Comparison of ENCODE assay signal across 10 cellular contexts in genomic region chr5:96651948-96652753, GRCh38. TPM values are rescaled to one million over a fixed set of nuclear protein-coding genes. Genes with fewer than 3 reads are reported as not detected.
DNase-seq lines count a peak whose midpoint lies in the region; ATAC-seq and TF ChIP-seq lines count a peak whose summit lies in the region.
"Had no signal": no experiment of that assay in that cellular context is flagged by ENCODE, and none has a peak within 500 bp of the region (broad histone marks: within the 10 kb centered on the region; RNA-seq: fewer than 3 reads in every experiment).

No MANE protein-coding gene starts in this region.

- TF ChIP-seq CTCF in AG09319 (IDR thresholded peaks at IDR 0.05; ENCODE audit: low read depth, low read length) (peak; percentile 15; the same call in 1 of the 2 replicates), GM13977 (IDR thresholded peaks at IDR 0.05; ENCODE audit: extremely low read depth, insufficient read depth, missing control alignments) (peak; percentile 16), foreskin fibroblast (IDR thresholded peaks at IDR 0.05; ENCODE audit: low read depth, low read length) (peak; percentile 32), ascending aorta (IDR thresholded peaks at IDR 0.05) (peak in 1 of 3 experiments; percentile 6), body of pancreas (IDR thresholded peaks at IDR 0.05) (peak in 1 of 7 experiments; percentile 20)

- no peaks in the 10 kb centered on the region for H3K4me1 ChIP-seq in ascending aorta
- no peaks in the 10 kb centered on the region for H3K4me1 ChIP-seq in body of pancreas

- no peak overlapping the region for H3K4me3 ChIP-seq in foreskin fibroblast (ENCODE audit: low read depth in 1 of 2, low read length in 2 of 2)
- no peak overlapping the region for H3K4me3 ChIP-seq in ascending aorta
- H3K4me3 ChIP-seq in body of pancreas, result no peak overlapping the region

- H3K27me3 ChIP-seq in ascending aorta (no peaks in the 10 kb centered on the region), body of pancreas (no peaks in the 10 kb centered on the region)

- no peak for TF ChIP-seq POLR2A in body of pancreas (IDR thresholded peaks at IDR 0.05)

- WGBS in body of pancreas, 2 donors, result 62 to 86% methylated on average over 4 of the region's 4 CpGs

- H3K27ac ChIP-seq in ascending aorta, result no peak overlapping the region
- H3K27ac ChIP-seq in body of pancreas, result no peak overlapping the region

- DNase-seq in AG09319 (ENCODE audit: extremely low read depth, low read depth) (no peak), GM13977 (ENCODE audit: low spot score) (no peak), RPMI8226 (peak; percentile 39), foreskin fibroblast (no peak), activated gamma-delta T cell (lab: John Stamatoyannopoulos, UW) (no peak), ascending aorta (ENCODE audit: low spot score in 2 of 2) (no peak), body of pancreas (no peak)
- DNase-seq: amniotic stem cell, midbrain had no signal

- ATAC-seq in GM21576 (IDR thresholded peaks at IDR 0.05; ENCODE audit: unreplicated experiment) (no peak), body of pancreas (no peak)

- H3K36me3 ChIP-seq in ascending aorta (no peaks in the 10 kb centered on the region), body of pancreas (replicated peaks in 1 of 2; ENCODE audit: insufficient read depth in 1 of 2, low read depth in 2 of 2) (no peaks in the 10 kb centered on the region)

- H3K9me3 ChIP-seq in ascending aorta, result no peaks in the 10 kb centered on the region
- H3K9me3 ChIP-seq in body of pancreas, result no peaks in the 10 kb centered on the region

- intact Hi-C loops in ascending aorta (cut with DNase I) (no loop called here), body of pancreas (cut with DNase I) (no loop called here)

- in situ Hi-C loops in GM13977 (cut with MboI; ENCODE audit: low pct_unique_long_range_greater_than_20kb, low sequenced_read_pairs, unreplicated experiment), result no loop called here

RNA-seq across cellular contexts. Expression of gene CAST, which starts 10.0 kb away (rescaled TPM):
- total RNA-seq in ascending aorta, result 266 TPM
- total RNA-seq in body of pancreas, result 100 to 1,000 TPM; 130 to 157 TPM
